20 cellular contexts compared by ENCODE assay signal in the genomic region with DNA sequence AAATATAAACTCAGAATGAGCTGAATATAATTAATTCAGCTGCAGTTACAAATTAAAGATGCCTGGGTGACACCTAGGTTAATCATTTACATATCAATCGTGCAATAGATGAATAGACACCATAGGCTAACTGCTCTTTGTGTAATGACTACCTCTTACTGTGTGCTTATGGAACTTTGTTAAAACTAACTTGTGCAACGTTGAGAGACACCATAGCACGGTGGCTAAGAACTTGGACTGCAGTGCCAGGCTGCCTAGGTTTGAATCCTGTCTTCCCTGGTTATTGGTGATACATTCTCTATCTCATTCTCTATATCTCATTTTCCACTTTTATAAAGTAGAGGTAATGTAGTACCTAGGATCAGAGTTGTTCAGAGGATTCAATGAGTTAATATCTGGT.
"Had no signal": no experiment of that assay in that cellular context is flagged by ENCODE, and none has a peak within 500 bp of the region (broad histone marks: within the 10 kb centered on the region; RNA-seq: fewer than 3 reads in every experiment).

No MANE protein-coding gene starts in this region.

- H3K27ac ChIP-seq: body of pancreas, left ventricle myocardium inferior, neural progenitor cell, prostate gland, skin epidermis, testis, upper lobe of right lung had no signal

- DNase-seq: activated CD4-positive, alpha-beta T cell treated with anti-CD3 and anti-CD28 coated beads, Interleukin-2, amount 10 ng/mL, durations not matched to agents 24 days and 14 days; activated CD8-positive, alpha-beta T cell treated with anti-CD3 and anti-CD28 coated beads for 36 hours; activated naive CD4-positive, alpha-beta T cell; activated naive CD8-positive, alpha-beta T cell treated with anti-CD3 and anti-CD28 coated beads for 36 hours; activated T-cell treated with anti-CD3 and anti-CD28 coated beads, Interleukin-2, amount 50 U/mL, for 1 hour; amniotic stem cell; body of pancreas; foreskin fibroblast; hippocampal formation; left ventricle myocardium inferior; naive B cell; right cardiac atrium; stimulated activated CD4-positive, alpha-beta T cell treated with anti-CD3 and anti-CD28 coated beads, Interleukin-4, amount 100 ng/mL, for 4 hours; T-helper 9 cell; testis; upper lobe of right lung had no signal

- H3K4me3 ChIP-seq: body of pancreas, left ventricle myocardium inferior, neural progenitor cell, prostate gland, skin epidermis, testis, upper lobe of right lung had no signal

- H3K27me3 ChIP-seq: body of pancreas, neural progenitor cell, testis, upper lobe of right lung had no signal

- FAIRE-seq: islet of Langerhans had no signal

- H3K36me3 ChIP-seq: left ventricle myocardium inferior, neural progenitor cell, prostate gland, upper lobe of right lung had no signal

- H3K9me3 ChIP-seq: body of pancreas, left ventricle myocardium inferior, prostate gland, testis, upper lobe of right lung had no signal

- H3K4me1 ChIP-seq: testis, upper lobe of right lung had no signal
